Comparison of ENCODE assay signal across 8 cellular contexts in the genomic region with DNA sequence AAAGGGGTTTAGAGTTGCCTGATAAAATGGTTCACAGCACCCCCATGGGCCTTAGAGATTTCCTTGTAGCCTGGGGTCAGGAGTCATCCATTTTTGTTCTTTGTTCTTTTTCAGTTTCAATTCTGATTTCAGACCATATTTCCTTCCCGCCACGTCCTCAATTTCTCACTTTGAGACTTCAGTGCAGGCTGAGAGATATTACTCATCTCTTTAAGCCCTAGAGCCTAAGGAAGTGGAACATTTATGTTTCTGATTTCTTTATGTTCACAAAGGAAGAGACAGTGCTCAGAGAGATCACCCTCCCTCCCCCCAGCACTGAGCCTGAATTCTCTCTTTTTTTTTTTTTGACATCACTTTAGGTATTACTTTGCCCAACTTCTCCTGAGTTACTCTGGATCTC.
DNase-seq lines count a peak whose midpoint lies in the region; ATAC-seq lines count a peak whose summit lies in the region.

No MANE protein-coding gene starts in this region.

- peaks cover 53% of the 10 kb centered on the region for H3K36me3 Mint-ChIP-seq in stimulated activated memory B cell treated with anti-CD40 and anti-IgM and Interleukin-4, amounts not matched to agents 10 μg/mL and 1 μg/mL and 100 μg/mL, for 72 hours

- no peaks in the 10 kb centered on the region for H3K9me3 Mint-ChIP-seq in stimulated activated memory B cell treated with anti-CD40 and anti-IgM and Interleukin-4, amounts not matched to agents 10 μg/mL and 1 μg/mL and 100 μg/mL, for 72 hours

- ATAC-seq in HG03108 (IDR thresholded peaks at IDR 0.05; ENCODE audit: unreplicated experiment), result peak; percentile 65
- peak; percentile 87 for ATAC-seq in stimulated activated memory B cell treated with anti-CD40 and anti-IgM and Interleukin-4, amounts not matched to agents 10 μg/mL and 1 μg/mL and 100 μg/mL, for 72 hours

- peak overlapping the region; percentile 21 for H3K4me3 Mint-ChIP-seq in stimulated activated memory B cell treated with anti-CD40 and anti-IgM and Interleukin-4, amounts not matched to agents 10 μg/mL and 1 μg/mL and 100 μg/mL, for 72 hours

- peaks cover 61% of the 10 kb centered on the region for H3K4me1 Mint-ChIP-seq in stimulated activated memory B cell treated with anti-CD40 and anti-IgM and Interleukin-4, amounts not matched to agents 10 μg/mL and 1 μg/mL and 100 μg/mL, for 72 hours

- no peaks in the 10 kb centered on the region for H3K27me3 Mint-ChIP-seq in stimulated activated memory B cell treated with anti-CD40 and anti-IgM and Interleukin-4, amounts not matched to agents 10 μg/mL and 1 μg/mL and 100 μg/mL, for 72 hours

- H3K27ac Mint-ChIP-seq in stimulated activated memory B cell treated with anti-CD40 and anti-IgM and Interleukin-4, amounts not matched to agents 10 μg/mL and 1 μg/mL and 100 μg/mL, for 72 hours, result peak overlapping the region; percentile 66

- DNase-seq in activated naive CD4-positive, alpha-beta T cell treated with Interleukin-2 at 50 U/mL for 16 hours, result peak; percentile 34
- no peak for DNase-seq in activated naive CD4-positive, alpha-beta T cell (lab: John Stamatoyannopoulos, UW)
- DNase-seq in activated naive CD4-positive, alpha-beta T cell treated with anti-CD3 and anti-CD28 coated beads, Interleukin-2, amount 50 U/mL, for 16 hours, result peak; percentile 28
- DNase-seq in NCI-H187 (lab: John Stamatoyannopoulos, UW) (no peak), kidney glomerular epithelial cell (lab: John Stamatoyannopoulos, UW) (no peak)
- no peak for DNase-seq in activated CD4-positive, CD25-positive, alpha-beta regulatory T cell (lab: John Stamatoyannopoulos, UW)

Comparison
In these comparisons a context has a peak if more than half of its experiments do, and no peak if none do; other contexts are left out.
1. DNase-seq: peak in activated naive CD4-positive, alpha-beta T cell treated with Interleukin-2 at 50 U/mL for 16 hours (single experiment) and activated naive CD4-positive, alpha-beta T cell treated with anti-CD3 and anti-CD28 coated beads, Interleukin-2, amount 50 U/mL, for 16 hours (single experiment); none in activated naive CD4-positive, alpha-beta T cell (0 of 4), NCI-H187 (0 of 2), kidney glomerular epithelial cell (single experiment) and activated CD4-positive, CD25-positive, alpha-beta regulatory T cell (0 of 4).